Comparison of ENCODE assay signal across 8 cellular contexts in the genomic region with DNA sequence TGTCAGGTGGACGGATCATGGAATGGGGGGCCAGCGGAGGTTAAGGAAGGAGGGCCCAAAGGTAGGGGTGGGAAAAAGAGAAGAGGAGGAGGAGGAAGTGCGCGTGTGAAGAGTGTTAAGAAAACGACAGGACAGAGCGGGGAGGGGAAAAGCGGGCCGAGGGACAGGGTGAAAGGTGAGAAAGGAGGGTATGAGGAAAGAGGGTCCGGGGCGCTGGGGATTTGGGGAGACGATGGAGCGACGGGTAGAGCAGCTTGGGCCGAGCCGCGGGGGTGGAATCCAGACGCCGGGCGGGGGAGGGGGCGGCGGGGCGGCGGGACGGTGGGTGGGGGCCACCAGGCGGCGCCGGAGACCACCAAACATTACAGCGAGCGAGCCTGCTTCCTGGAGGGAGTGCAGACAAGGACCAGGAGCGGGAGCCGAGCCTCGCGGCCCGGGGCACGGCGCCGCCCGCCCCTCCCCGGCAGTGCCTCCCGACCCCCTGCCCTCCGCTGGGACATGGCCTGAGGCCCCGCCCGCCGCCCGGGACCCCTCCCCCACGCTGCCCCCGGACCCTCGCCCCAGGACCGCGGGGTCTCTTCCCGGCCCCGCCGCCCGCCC. TPM values are rescaled to one million over a fixed set of nuclear protein-coding genes. Genes with fewer than 3 reads are reported as not detected.
DNase-seq lines count a peak whose midpoint lies in the region; ATAC-seq, FAIRE-seq and TF ChIP-seq lines count a peak whose summit lies in the region.
"Not testable (repeated sequence)": the region's sequence is repeated elsewhere in the genome, so short reads cannot be mapped to it uniquely, and the experiment has no call there.

No MANE protein-coding gene starts in this region.

- H2BK120ac ChIP-seq in H1 (replicated peaks; ENCODE audit: low read depth, low read length): not testable (repeated sequence)

- peak overlapping the region; percentile 89 for H3K27ac ChIP-seq in 22Rv1
- peak overlapping the region; percentile 74 for H3K27ac ChIP-seq in KOPT-K1 (ENCODE audit: low read depth, low read length, poor library complexity, severe bottlenecking)
- H3K27ac ChIP-seq in H1 (ENCODE audit: low read depth, low read length): not testable (repeated sequence)
- peak overlapping the region; percentile 76 for H3K27ac ChIP-seq in HepG2 (ENCODE audit: extremely low read length, insufficient read depth, low read length)
- H3K27ac ChIP-seq in gastrocnemius medialis: peak overlapping the region; percentile 84 to 92 (median 87)

- ATAC-seq in GM19025 (IDR thresholded peaks at IDR 0.05; ENCODE audit: low read depth, unreplicated experiment) (peak; percentile 7), HG02840 (IDR thresholded peaks at IDR 0.05; ENCODE audit: low FRiP score, unreplicated experiment) (peak; percentile 11), HepG2 (peak; percentile 44), gastrocnemius medialis (peak; percentile 22 to 24)

- not testable (repeated sequence) for H4K5ac ChIP-seq in H1 (ENCODE audit: insufficient read length, low read depth, low read length)

- FAIRE-seq in H1 (lab: Jason Lieb, UNC); HepG2 (lab: Jason Lieb, UNC): not testable (repeated sequence)

- not testable (repeated sequence) for H3K18ac ChIP-seq in H1 (ENCODE audit: extremely low read depth, low read length)

- H4K91ac ChIP-seq in H1 (replicated peaks; ENCODE audit: insufficient read length, low read length): not testable (repeated sequence)

- peak; percentile 58 for DNase-seq in activated CD8-positive, alpha-beta memory T cell treated with anti-CD3 and anti-CD28 coated beads, Interleukin-2, amount 50 U/mL, for 48 hours
- DNase-seq in H1 (ENCODE audit: low read depth in 1 of 2, low spot score in 2 of 2): peak in 1 of 2 experiments; percentile 57
- not testable (repeated sequence) for DNase-seq in HepG2 (ENCODE audit: low spot score); gastrocnemius medialis

- H3K23me2 ChIP-seq in H1 (ENCODE audit: low read depth, low read length): not testable (repeated sequence)

- not testable (repeated sequence) for H2BK12ac ChIP-seq in H1 (ENCODE audit: low read depth, low read length)

- peaks cover 12% of the 10 kb centered on the region for H3K36me3 ChIP-seq in KOPT-K1 (ENCODE audit: insufficient read depth, low read length)
- H3K36me3 ChIP-seq in H1 (ENCODE audit: control insufficient read depth in 2 of 4, insufficient read depth in 4 of 4, low read length in 3 of 4); HepG2 (replicated peaks in 1 of 2; ENCODE audit: control insufficient read depth in 1 of 2, insufficient read depth in 2 of 2, low read length in 2 of 2); gastrocnemius medialis: not testable (repeated sequence)

- CTCF ChIA-PET in H1 (lab: Charles Lee; ENCODE audit: partially characterized antibody); HepG2 (lab: Yijun Ruan, JAX; ENCODE audit: low intra/inter-chr PET ratio, low total read pairs): not testable (repeated sequence)

- not testable (repeated sequence) for TF ChIP-seq POLR2A in H1 (IDR thresholded peaks at IDR 0.05; ENCODE audit: control extremely low read depth in 1 of 2, low read depth in 2 of 2, low read length in 2 of 2); HepG2 (IDR thresholded peaks at IDR 0.05; ENCODE audit: insufficient read depth in 1 of 2, low read depth in 2 of 2, low read length in 2 of 2); gastrocnemius medialis (IDR thresholded peaks at IDR 0.05)

- POLR2A ChIA-PET in H1 (lab: Charles Lee; ENCODE audit: partially characterized antibody); HepG2 (lab: Yijun Ruan, JAX): not testable (repeated sequence)

- TF ChIP-seq EP300 in H1 (IDR thresholded peaks at IDR 0.05; ENCODE audit: borderline replicate concordance in 1 of 2, low read depth in 2 of 2, low read length in 2 of 2); HepG2 (IDR thresholded peaks at IDR 0.05; ENCODE audit: low read depth in 2 of 2, low read length in 2 of 2); HepG2 (CRISPR knock-in tag; IDR thresholded peaks at IDR 0.05; ENCODE audit: borderline replicate concordance): not testable (repeated sequence)

- TF ChIP-seq RAD21 in H1 (IDR thresholded peaks at IDR 0.05 in 1 of 2, conservative IDR thresholded peaks at IDR 0.05 in 1 of 2; ENCODE audit: low read depth in 2 of 2, low read length in 2 of 2); HepG2 (CRISPR knock-in tag; IDR thresholded peaks at IDR 0.05): not testable (repeated sequence)

- not testable (repeated sequence) for H3K9me3 ChIP-seq in KOPT-K1 (ENCODE audit: insufficient read depth, low read length, poor library complexity, severe bottlenecking); H1 (ENCODE audit: insufficient read depth in 2 of 2, low read depth in 1 of 2, low read length in 1 of 2); HepG2 (ENCODE audit: low read length); gastrocnemius medialis

- H3K9ac ChIP-seq in H1 (replicated peaks in 1 of 4; ENCODE audit: extremely low read depth in 1 of 4, low read depth in 3 of 4, low read length in 3 of 4) (peak overlapping the region in 1 of 4 experiments; percentile 80; a peak in 3 of 7 replicates), HepG2 (ENCODE audit: insufficient read depth, low read depth, low read length) (peak overlapping the region; percentile 73; the same call in 1 of the 2 replicates)

- peaks cover 0 to 13% of the 10 kb centered on the region in 2 experiments; a peak in 2 of 4 replicates for H3K79me2 ChIP-seq in H1 (ENCODE audit: control insufficient read depth in 1 of 2, insufficient read depth in 2 of 2, low read length in 2 of 2)
- H3K79me2 ChIP-seq in HepG2 (ENCODE audit: insufficient read depth, low read length): not testable (repeated sequence)

- TF ChIP-seq CTCF in 22Rv1 (IDR thresholded peaks at IDR 0.05); H1 (IDR thresholded peaks at IDR 0.05; ENCODE audit: control extremely low read depth in 1 of 3, insufficient read depth in 1 of 3, low read depth in 1 of 3, low read length in 3 of 3); HepG2 (CRISPR knock-in tag; IDR thresholded peaks at IDR 0.05); gastrocnemius medialis (IDR thresholded peaks at IDR 0.05 in 4 of 5, conservative IDR thresholded peaks at IDR 0.05 in 1 of 5): not testable (repeated sequence)

- H3K56ac ChIP-seq in H1 (replicated peaks; ENCODE audit: insufficient read length, low read depth, low read length): not testable (repeated sequence)

- not testable (repeated sequence) for H3K79me1 ChIP-seq in H1 (ENCODE audit: low read depth, low read length)

- H4K8ac ChIP-seq in H1 (ENCODE audit: extremely low read depth, insufficient read depth, low read length): not testable (repeated sequence)

- WGBS in H1 (ENCODE audit: extremely low coverage in 1 of 2, insufficient coverage in 1 of 2, insufficient read length in 1 of 2, insufficient replicate concordance in 2 of 2, low coverage in 1 of 2, low lambda C conversion rate in 2 of 2, missing lambda C conversion rate in 1 of 2), 2 experiments: no CpG with 5 or more reads among the region's 54 CpGs
- 2% methylated on average over 14 of the region's 54 CpGs for WGBS in HepG2 (ENCODE audit: low lambda C conversion rate)

- H2BK15ac ChIP-seq in H1 (ENCODE audit: low read length): not testable (repeated sequence)

- H3K4me3 ChIP-seq in H1 (ENCODE audit: extremely low read depth in 1 of 4, insufficient read depth in 2 of 4, low read depth in 3 of 4, low read length in 4 of 4): peak overlapping the region in 3 of 4 experiments; percentile 33 to 70 (median 65); a peak in 5 of 8 replicates
- peak overlapping the region; percentile 47 to 70 (median 70); a peak in 5 of 6 replicates for H3K4me3 ChIP-seq in HepG2 (replicated peaks in 1 of 3; ENCODE audit: insufficient read depth in 1 of 3, low read depth in 2 of 3, low read length in 3 of 3)
- H3K4me3 ChIP-seq in gastrocnemius medialis: peak overlapping the region; percentile 62 to 70 (median 68)

- not testable (repeated sequence) for H2BK20ac ChIP-seq in H1 (ENCODE audit: low read length)

- intact Hi-C loops in HepG2 (cut with micrococcal nuclease; ENCODE audit: unreplicated experiment): loop anchor here (5.0 kb wide), 1 partner anchor 166 kb away; no protein-coding TSS in a partner anchor
- intact Hi-C loops in gastrocnemius medialis (cut with DNase I; ENCODE audit: low total_unique reads): not testable (repeated sequence)

- not testable (repeated sequence) for H2AFZ ChIP-seq in H1 (ENCODE audit: low read length); HepG2 (ENCODE audit: low read length)

- H2AK5ac ChIP-seq in H1 (ENCODE audit: low read depth, low read length): not testable (repeated sequence)

- H3K4ac ChIP-seq in H1 (replicated peaks; ENCODE audit: insufficient read length, low read depth, low read length): not testable (repeated sequence)

- not testable (repeated sequence) for BruUV-seq in HepG2 (replicated peaks; lab: Mats Ljungman, UMichigan)

- H3K14ac ChIP-seq in H1 (ENCODE audit: insufficient read length): not testable (repeated sequence)

- not testable (repeated sequence) for H2BK5ac ChIP-seq in H1 (ENCODE audit: low read depth, low read length)

- in situ Hi-C loops in HepG2 (cut with HindIII; ENCODE audit: extremely low pct_ligation_motif_present, low pct_unique_long_range_greater_than_20kb); gastrocnemius medialis (cut with MboI; ENCODE audit: low sequenced_read_pairs in 4 of 4): not testable (repeated sequence)

- H3K4me1 ChIP-seq in H1 (replicated peaks in 1 of 4; ENCODE audit: control insufficient read depth in 3 of 4, insufficient read depth in 4 of 4, low read length in 3 of 4): not testable (repeated sequence)
- peaks cover 25% of the 10 kb centered on the region for H3K4me1 ChIP-seq in HepG2 (ENCODE audit: insufficient read depth, low read length)
- peaks cover 12 to 15% of the 10 kb centered on the region in 2 donors for H3K4me1 ChIP-seq in gastrocnemius medialis

- H4K20me1 ChIP-seq in H1 (replicated peaks in 1 of 2; ENCODE audit: control insufficient read depth in 1 of 2, insufficient read depth in 2 of 2, low read length in 2 of 2); HepG2 (ENCODE audit: insufficient read depth, low read length): not testable (repeated sequence)

- H3K23ac ChIP-seq in H1 (ENCODE audit: insufficient read length): not testable (repeated sequence)

- H3K27me3 ChIP-seq in H1 (replicated peaks in 1 of 4; ENCODE audit: control insufficient read depth in 3 of 4, extremely low read depth in 1 of 4, insufficient read depth in 3 of 4, low read length in 3 of 4); HepG2 (ENCODE audit: control insufficient read depth in 1 of 2, insufficient read depth in 2 of 2, low read length in 2 of 2); gastrocnemius medialis: not testable (repeated sequence)

- peak overlapping the region in 1 of 2 experiments; percentile 38; a peak in 1 of 4 replicates for H3K4me2 ChIP-seq in H1 (ENCODE audit: insufficient read depth in 1 of 2, low read depth in 2 of 2, low read length in 2 of 2)
- H3K4me2 ChIP-seq in HepG2 (ENCODE audit: low read depth, low read length): not testable (repeated sequence)

RNA-seq across cellular contexts. Expression of gene NUTM2D, which starts 15.9 kb away (rescaled TPM):
- 1.5 and 2.2 TPM in 2 replicates for total RNA-seq in H1 (2021; fragmentation: NEBNext Ultra II Directional; extraction: Animal tissue kit (Norgen Biotek cat#: 25700))
- polyA plus RNA-seq in H1 (2011; rRNA removed) (0.76 and 1.2 TPM in 2 replicates), HepG2 (2011; rRNA removed) (2.1 and 3.4 TPM in 2 replicates)
- polyA plus RNA-seq in H1 (2011; cell fraction: cytosol; rRNA removed): 1.2 TPM
- polyA plus RNA-seq in H1 (2011; cell fraction: nucleus; rRNA removed): 3.7 TPM
- 1.6 to 2.4 TPM (median 2.2 TPM) in 4 replicates for polyA plus RNA-seq in H1 (2012, experiment 1 of 2)
- 0.60 TPM for polyA plus RNA-seq in H1 (2012, experiment 2 of 2)
- polyA plus RNA-seq in H1 (2013, experiment 1 of 2): 0.79 TPM
- 0.61 TPM for polyA plus RNA-seq in H1 (2013, experiment 2 of 2)
- 0.83 and 1.5 TPM in 2 replicates for polyA minus RNA-seq in H1 (2011; rRNA and poly(A)+ RNA removed)
- polyA minus RNA-seq in H1 (2011; cell fraction: cytosol; rRNA and poly(A)+ RNA removed): 1.0 TPM
- polyA minus RNA-seq in H1 (2011; cell fraction: nucleus; rRNA and poly(A)+ RNA removed): 1.3 TPM
- total RNA-seq in HepG2 (2016; rRNA removed; fragmentation: Illumina TruSeq; extraction: Trizol) (3.0 and 3.3 TPM in 2 replicates), gastrocnemius medialis (1 to 10 TPM in 2 of 4 donors, under 1 TPM in 2; 0.87 to 2.0 (median 1.1) TPM)
- total RNA-seq in HepG2 (2016; cell fraction: cytosol; rRNA removed; fragmentation: Illumina TruSeq; extraction: Trizol; ENCODE audit: low read depth): 0.61 and 1.2 TPM in 2 replicates
- 2.3 and 3.4 TPM in 2 replicates for total RNA-seq in HepG2 (2016; cell fraction: insoluble cytoplasmic fraction; rRNA removed; fragmentation: Illumina TruSeq; extraction: Trizol)
- 1.7 and 2.3 TPM in 2 replicates for total RNA-seq in HepG2 (2016; cell fraction: membrane; rRNA removed; fragmentation: Illumina TruSeq; extraction: Trizol)
- total RNA-seq in HepG2 (2016; cell fraction: nucleus; rRNA removed; fragmentation: Illumina TruSeq; extraction: Trizol): 2.1 and 3.5 TPM in 2 replicates
- 2.0 and 2.2 TPM in 2 replicates for polyA plus RNA-seq in HepG2 (2011; cell fraction: cytosol; rRNA removed)
- 4.2 and 4.8 TPM in 2 replicates for polyA plus RNA-seq in HepG2 (2011; cell fraction: nucleus; rRNA removed)
- polyA plus RNA-seq in HepG2 (2012): 2.7 and 2.8 TPM in 2 replicates
- 0.49 and 0.77 TPM in 2 replicates for polyA plus RNA-seq in HepG2 (2016; cell fraction: cytosol; fragmentation: Illumina TruSeq; extraction: Trizol; ENCODE audit: low read depth)
- polyA plus RNA-seq in HepG2 (2016; cell fraction: insoluble cytoplasmic fraction; fragmentation: Illumina TruSeq; extraction: Trizol; ENCODE audit: low read depth): 3.6 and 3.8 TPM in 2 replicates
- 1.2 and 1.8 TPM in 2 replicates for polyA plus RNA-seq in HepG2 (2016; cell fraction: membrane; fragmentation: Illumina TruSeq; extraction: Trizol; ENCODE audit: low read depth)
- 5.5 and 6.0 TPM in 2 replicates for polyA plus RNA-seq in HepG2 (2016; cell fraction: nucleus; fragmentation: Illumina TruSeq; extraction: Trizol; ENCODE audit: insufficient read depth, low read depth)
- 2.1 and 3.9 TPM in 2 replicates for polyA minus RNA-seq in HepG2 (2011; rRNA and poly(A)+ RNA removed; ENCODE audit: low replicate concordance)
- polyA minus RNA-seq in HepG2 (2011; cell fraction: cytosol; rRNA and poly(A)+ RNA removed): 1.2 and 1.3 TPM in 2 replicates
- polyA minus RNA-seq in HepG2 (2011; cell fraction: nucleus; rRNA and poly(A)+ RNA removed): 4.2 and 5.0 TPM in 2 replicates
